Comparison of ENCODE assay signal across 21 cellular contexts in genomic region chr10:21445161-21445560, GRCh38.
"Had no signal": no experiment of that assay in that cellular context is flagged by ENCODE, and none has a peak within 500 bp of the region (broad histone marks: within the 10 kb centered on the region; RNA-seq: fewer than 3 reads in every experiment).

No MANE protein-coding gene starts in this region.

- H3K9me3 Mint-ChIP-seq: activated B cell treated with CpG ODN at 0.5 μM for 24 hours; activated T-cell treated with anti-CD3 and anti-CD28 coated beads, Interleukin-2, amount 50 U/mL, for 4 hours; activated T-helper 2 cell treated with anti-CD3 and anti-CD28 coated beads, Interferon-gamma antibody, Interleukin-2, Interleukin-4, amounts not matched to agents 10 μg/mL and 5 μg/mL and 100 μg/mL, durations not matched to agents 14 hours and 24 hours and 36 hours; natural killer cell had no signal

- H3K27me3 Mint-ChIP-seq: activated B cell treated with CpG ODN at 0.5 μM for 24 hours; activated naive CD8-positive, alpha-beta T cell had no signal

- H3K4me1 ChIP-seq: left lung, testis, uterus had no signal

- H3K36me3 ChIP-seq: left lung, uterus had no signal

- H3K4me1 Mint-ChIP-seq: activated B cell treated with CpG ODN at 0.5 μM for 24 hours, natural killer cell had no signal

- H3K4me3 Mint-ChIP-seq: activated B cell treated with CpG ODN at 0.5 μM for 24 hours; activated naive CD8-positive, alpha-beta T cell; activated T-cell treated with anti-CD3 and anti-CD28 coated beads, Interleukin-2, amount 50 U/mL, for 4 hours; mesothelial cell of epicardium; natural killer cell had no signal

- DNase-seq: activated B cell treated with CpG ODN at 0.5 μM for 24 hours; activated CD4-positive, alpha-beta T cell treated with anti-CD3 and anti-CD28 coated beads for 4 hours; activated CD4-positive, alpha-beta T cell treated with anti-CD3 and anti-CD28 coated beads, Interleukin-2, amount 50 U/mL, for 48 hours; activated CD8-positive, alpha-beta memory T cell treated with anti-CD3 and anti-CD28 coated beads, Interleukin-2, amount 50 U/mL, for 48 hours; activated naive CD4-positive, alpha-beta T cell; activated T-cell treated with anti-CD3 and anti-CD28 coated beads, Interleukin-2, amount 50 U/mL, for 4 hours; amniotic stem cell; cortex of kidney; foreskin melanocyte; kidney glomerular epithelial cell; left lung; natural killer cell; stimulated activated CD4-positive, alpha-beta T cell treated with anti-CD3 and anti-CD28 coated beads, Interleukin-2, amount 100 ng/mL, for 48 hours; stimulated activated naive CD4-positive, alpha-beta T cell; T-helper 9 cell; testis; trophoblast cell; uterus had no signal

- H3K27ac ChIP-seq: left lung, testis, uterus had no signal

- H3K36me3 Mint-ChIP-seq: activated naive CD8-positive, alpha-beta T cell; mesothelial cell of epicardium; natural killer cell had no signal

- H3K9me3 ChIP-seq: testis had no signal

- H3K4me3 ChIP-seq: left lung, testis, uterus had no signal

- H3K27me3 ChIP-seq: left lung, testis, uterus had no signal

- H3K27ac Mint-ChIP-seq: activated B cell treated with CpG ODN at 0.5 μM for 24 hours; activated naive CD8-positive, alpha-beta T cell; activated T-helper 2 cell treated with anti-CD3 and anti-CD28 coated beads, Interferon-gamma antibody, Interleukin-2, Interleukin-4, amounts not matched to agents 10 μg/mL and 5 μg/mL and 100 μg/mL, durations not matched to agents 14 hours and 24 hours and 36 hours; mesothelial cell of epicardium; natural killer cell had no signal
